In the genomic region with DNA sequence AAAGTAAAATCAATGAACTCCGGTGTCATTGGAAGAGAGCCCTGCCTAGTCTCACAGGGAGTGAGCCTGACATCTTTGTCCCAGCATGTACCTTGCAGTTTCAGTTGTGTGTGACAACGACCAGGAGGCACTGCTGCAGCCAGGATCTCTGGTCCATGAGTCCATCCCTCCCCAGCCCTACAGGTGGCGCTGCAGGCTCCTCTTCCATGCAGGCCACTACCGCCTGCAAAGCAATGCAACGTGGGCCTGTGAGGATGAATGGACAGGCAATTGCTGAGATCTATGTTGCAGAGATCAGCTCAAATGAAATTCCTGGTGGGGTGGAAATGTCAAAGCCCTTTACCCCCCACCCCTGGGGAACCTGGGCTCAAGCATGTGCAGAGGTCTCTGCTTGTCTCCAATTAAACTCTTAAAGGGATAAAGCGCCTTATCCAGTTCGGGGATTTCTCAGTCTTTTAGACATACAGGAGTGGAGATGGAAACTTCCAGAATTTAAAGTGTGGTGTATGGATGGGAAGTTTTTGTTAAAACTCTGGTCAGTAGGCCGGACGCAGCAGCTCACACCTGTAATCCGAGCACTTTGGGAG, we compare ENCODE assay signal across 8 cellular contexts. TPM values are rescaled to one million over a fixed set of nuclear protein-coding genes. Genes with fewer than 3 reads are reported as not detected.
DNase-seq lines count a peak whose midpoint lies in the region; ATAC-seq and TF ChIP-seq lines count a peak whose summit lies in the region.

No MANE protein-coding gene starts in this region.

- H3K36me3 ChIP-seq in Caco-2 (ENCODE audit: control insufficient read depth, insufficient read depth, low read length): no peaks in the 10 kb centered on the region; the same call in 1 of the 2 replicates
- H3K36me3 ChIP-seq in SJSA1: peaks cover 22% of the 10 kb centered on the region
- H3K36me3 ChIP-seq in gastroesophageal sphincter: peaks cover 0 to 22% of the 10 kb centered on the region in 2 donors
- no peaks in the 10 kb centered on the region for H3K36me3 ChIP-seq in parathyroid adenoma (ENCODE audit: control insufficient read depth, insufficient read depth, low read length)
- peaks cover 3 to 25% (median 21%) of the 10 kb centered on the region in 4 donors for H3K36me3 ChIP-seq in upper lobe of left lung

- H3K27ac Mint-ChIP-seq in Caco-2 (ENCODE audit: unreplicated experiment): no peak overlapping the region

- no peaks in the 10 kb centered on the region for H3K79me2 ChIP-seq in parathyroid adenoma

- POLR2A ChIA-PET in Caco-2 (lab: Charles Lee): no interaction called here

- H3K9me3 ChIP-seq in Caco-2: no peaks in the 10 kb centered on the region
- H3K9me3 ChIP-seq in SJSA1 (replicated peaks): no peaks in the 10 kb centered on the region
- H3K9me3 ChIP-seq in gastroesophageal sphincter: no peaks in the 10 kb centered on the region
- no peaks in the 10 kb centered on the region for H3K9me3 ChIP-seq in parathyroid adenoma (ENCODE audit: control insufficient read depth, low read length)
- no peaks in the 10 kb centered on the region for H3K9me3 ChIP-seq in upper lobe of left lung

- ATAC-seq in GM21528 (IDR thresholded peaks at IDR 0.05; ENCODE audit: low FRiP score, unreplicated experiment) (peak; percentile 75), gastroesophageal sphincter (peak; percentile 83), upper lobe of left lung (ENCODE audit: low FRiP score in 2 of 2) (peak; percentile 89 to 92)

- H3K27ac ChIP-seq in SJSA1 (no peak overlapping the region), gastroesophageal sphincter (no peak overlapping the region), parathyroid adenoma (no peak overlapping the region), upper lobe of left lung (no peak overlapping the region)

- intact Hi-C loops in Caco-2 (cut with micrococcal nuclease; ENCODE audit: unreplicated experiment): loop anchor here (2.0 to 5.0 kb wide), 4 partner anchors 31 to 132 kb away; no protein-coding TSS in a partner anchor

- BruUV-seq in Caco-2 (replicated peaks; lab: Mats Ljungman, UMichigan): no TSS peak

- TF ChIP-seq POLR2A in gastroesophageal sphincter (IDR thresholded peaks at IDR 0.05): no peak
- no peak for TF ChIP-seq POLR2A in upper lobe of left lung (IDR thresholded peaks at IDR 0.05)

- no peak overlapping the region for H3K4me2 ChIP-seq in parathyroid adenoma (ENCODE audit: low read length)

- DNase-seq in Caco-2 (peak; percentile 87 to 92), SJSA1 (ENCODE audit: low read depth in 1 of 2, low spot score in 2 of 2) (peak; percentile 50 to 79), activated gamma-delta T cell treated with Interleukin-2 at 50 U/mL for 16 hours (peak; percentile 70), upper lobe of left lung (peak in 1 of 2 donors; percentile 91)

- H3K4me3 ChIP-seq in Caco-2 (ENCODE audit: low read depth, low read length): no peak overlapping the region
- H3K4me3 ChIP-seq in SJSA1: no peak overlapping the region
- H3K4me3 ChIP-seq in gastroesophageal sphincter: no peak overlapping the region
- no peak overlapping the region for H3K4me3 ChIP-seq in parathyroid adenoma (ENCODE audit: low read depth, low read length)
- H3K4me3 ChIP-seq in upper lobe of left lung: no peak overlapping the region

- CTCF ChIA-PET in Caco-2 (lab: Charles Lee): interaction anchor here (0.5 to 1.0 kb wide), 5 partner anchors 13 to 443 kb away, joined by 3 read pairs; no protein-coding TSS in a partner anchor

- peaks cover 2% of the 10 kb centered on the region for H3K27me3 Mint-ChIP-seq in Caco-2 (ENCODE audit: insufficient read depth, unreplicated experiment)

- H3K9ac ChIP-seq in parathyroid adenoma: no peak overlapping the region

- no peaks in the 10 kb centered on the region for H3K4me1 ChIP-seq in Caco-2
- no peaks in the 10 kb centered on the region for H3K4me1 ChIP-seq in SJSA1 (replicated peaks)
- H3K4me1 ChIP-seq in gastroesophageal sphincter: no peaks in the 10 kb centered on the region
- no peaks in the 10 kb centered on the region for H3K4me1 ChIP-seq in parathyroid adenoma
- H3K4me1 ChIP-seq in upper lobe of left lung: no peaks in the 10 kb centered on the region

- no peak overlapping the region for H2AFZ ChIP-seq in parathyroid adenoma

- H3K9me3 Mint-ChIP-seq in Caco-2 (ENCODE audit: unreplicated experiment): no peaks in the 10 kb centered on the region

- H3K4me1 Mint-ChIP-seq in Caco-2 (ENCODE audit: low read depth, unreplicated experiment): no peaks in the 10 kb centered on the region

- TF ChIP-seq EP300 in gastroesophageal sphincter (IDR thresholded peaks at IDR 0.05) (no peak), upper lobe of left lung (IDR thresholded peaks at IDR 0.05) (no peak)

- no peak overlapping the region for H3K4me3 Mint-ChIP-seq in Caco-2 (ENCODE audit: unreplicated experiment)

- H3K27me3 ChIP-seq in Caco-2 (replicated peaks; ENCODE audit: control insufficient read depth, insufficient read depth, low read length) (no peaks in the 10 kb centered on the region), SJSA1 (replicated peaks) (no peaks in the 10 kb centered on the region), gastroesophageal sphincter (no peaks in the 10 kb centered on the region), parathyroid adenoma (ENCODE audit: control insufficient read depth, insufficient read depth, low read length) (no peaks in the 10 kb centered on the region), upper lobe of left lung (no peaks in the 10 kb centered on the region)

- peaks cover 41% of the 10 kb centered on the region for H3K36me3 Mint-ChIP-seq in Caco-2 (ENCODE audit: insufficient read depth, unreplicated experiment)

- TF ChIP-seq CTCF in Caco-2 (IDR thresholded peaks at IDR 0.05; ENCODE audit: insufficient read depth in 1 of 2, low read depth in 1 of 2, low read length in 1 of 2, severe bottlenecking in 1 of 2, unreplicated experiment in 1 of 2): peak; percentile 85 to 91
- peak; percentile 91 for TF ChIP-seq CTCF in LNCAP (IDR thresholded peaks at IDR 0.05)
- peak in 3 of 4 experiments; percentile 80 to 91 (median 82) for TF ChIP-seq CTCF in gastroesophageal sphincter (IDR thresholded peaks at IDR 0.05)
- peak; percentile 70 for TF ChIP-seq CTCF in parathyroid adenoma (IDR thresholded peaks at IDR 0.05)
- TF ChIP-seq CTCF in upper lobe of left lung (IDR thresholded peaks at IDR 0.05): peak; percentile 81 to 91 (median 87)

- WGBS in gastroesophageal sphincter (ENCODE audit: low coverage in 1 of 2), 2 donors: 0 to 35% methylated on average over 2 to 4 of the region's 10 CpGs
- WGBS in upper lobe of left lung, 2 donors: 42 to 45% methylated on average over 10 of the region's 10 CpGs

RNA-seq across cellular contexts. Expression of a gene that starts 35.8 kb away (rescaled TPM):
- total RNA-seq in Caco-2 (2022) (339 and 381 TPM in 2 replicates), gastroesophageal sphincter (100 to 1,000 TPM; 218 to 386 (median 278) TPM), upper lobe of left lung (100 to 1,000 TPM; 402 to 605 (median 482) TPM)
- total RNA-seq in SJSA1 (2014; rRNA removed; shearing (Covaris generic)): 182 and 278 TPM in 2 replicates

RNA-seq across cellular contexts. Expression of a gene that starts 59.0 kb away (rescaled TPM):
- 30.9 and 31.5 TPM in 2 replicates for total RNA-seq in Caco-2 (2022)
- 0.03 and 1.00 TPM in 2 replicates for total RNA-seq in SJSA1 (2014; rRNA removed; shearing (Covaris generic))
- 10 to 100 TPM in 1 of 4 donors, 1 to 10 TPM in 3; 5.5 to 10.1 (median 7.6) TPM for total RNA-seq in gastroesophageal sphincter
- 100 to 1,000 TPM in 1 of 6 donors, 10 to 100 TPM in 5; 57.7 to 116 (median 67.9) TPM for total RNA-seq in upper lobe of left lung
